In the genomic region with DNA sequence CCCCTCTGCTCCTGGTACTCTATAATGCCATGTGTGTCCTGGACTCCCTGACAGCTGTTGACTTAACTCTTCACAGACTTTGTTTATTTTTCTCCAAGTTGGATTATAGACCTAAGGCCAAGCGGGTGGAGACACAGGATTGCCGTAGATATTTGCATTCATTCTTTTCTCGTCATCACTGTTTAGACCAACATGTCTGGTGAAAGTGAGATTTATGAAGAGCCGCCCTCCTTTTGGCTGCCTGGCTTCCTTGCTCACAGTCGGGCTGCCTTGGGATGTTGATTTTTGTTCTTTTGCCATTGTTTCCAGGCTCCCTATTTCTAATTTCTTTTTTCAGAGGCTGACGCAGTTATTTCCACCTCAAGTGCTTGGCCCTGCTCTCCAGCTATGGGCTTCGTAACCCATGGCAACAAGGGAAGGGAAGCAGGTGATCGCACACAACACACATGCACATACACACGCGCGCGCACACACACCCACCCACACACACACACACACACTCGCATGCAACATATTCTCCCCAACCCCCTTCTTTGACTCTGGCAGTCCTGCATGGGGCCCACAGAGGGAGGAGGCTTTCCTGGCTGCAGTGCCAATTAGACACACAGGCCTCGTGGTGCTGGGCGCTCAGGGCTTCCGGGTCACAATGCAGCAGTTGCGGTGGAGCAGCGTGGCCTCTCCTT, we compare ENCODE assay signal across 1 cellular context.
A peak's percentile ranks its signal among the peaks of the same experiment; 100 is the strongest.
TF ChIP-seq lines count a peak whose summit lies in the region.

No MANE protein-coding gene starts in this region.

TF ChIP-seq in HepG2, 621 proteins besides CTCF, POLR2A, EP300 and RAD21 (continued from another document and continues in another):
- TF ChIP-seq, protein P1, sequence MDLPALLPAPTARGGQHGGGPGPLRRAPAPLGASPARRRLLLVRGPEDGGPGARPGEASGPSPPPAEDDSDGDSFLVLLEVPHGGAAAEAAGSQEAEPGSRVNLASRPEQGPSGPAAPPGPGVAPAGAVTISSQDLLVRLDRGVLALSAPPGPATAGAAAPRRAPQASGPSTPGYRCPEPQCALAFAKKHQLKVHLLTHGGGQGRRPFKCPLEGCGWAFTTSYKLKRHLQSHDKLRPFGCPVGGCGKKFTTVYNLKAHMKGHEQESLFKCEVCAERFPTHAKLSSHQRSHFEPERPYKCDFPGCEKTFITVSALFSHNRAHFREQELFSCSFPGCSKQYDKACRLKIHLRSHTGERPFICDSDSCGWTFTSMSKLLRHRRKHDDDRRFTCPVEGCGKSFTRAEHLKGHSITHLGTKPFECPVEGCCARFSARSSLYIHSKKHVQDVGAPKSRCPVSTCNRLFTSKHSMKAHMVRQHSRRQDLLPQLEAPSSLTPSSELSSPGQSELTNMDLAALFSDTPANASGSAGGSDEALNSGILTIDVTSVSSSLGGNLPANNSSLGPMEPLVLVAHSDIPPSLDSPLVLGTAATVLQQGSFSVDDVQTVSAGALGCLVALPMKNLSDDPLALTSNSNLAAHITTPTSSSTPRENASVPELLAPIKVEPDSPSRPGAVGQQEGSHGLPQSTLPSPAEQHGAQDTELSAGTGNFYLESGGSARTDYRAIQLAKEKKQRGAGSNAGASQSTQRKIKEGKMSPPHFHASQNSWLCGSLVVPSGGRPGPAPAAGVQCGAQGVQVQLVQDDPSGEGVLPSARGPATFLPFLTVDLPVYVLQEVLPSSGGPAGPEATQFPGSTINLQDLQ (CRISPR knock-in tag; IDR thresholded peaks at IDR 0.05) = no peak
- TF ChIP-seq ETV5 (CRISPR knock-in tag; IDR thresholded peaks at IDR 0.05; ENCODE audit: borderline replicate concordance) (no peak), ZNF572 (CRISPR knock-in tag; IDR thresholded peaks at IDR 0.05) (no peak), NRL (CRISPR knock-in tag; IDR thresholded peaks at IDR 0.05; ENCODE audit: borderline replicate concordance) (no peak), FOXA3 (CRISPR knock-in tag; IDR thresholded peaks at IDR 0.05) (peak; percentile 21; the same call in 1 of the 2 replicates), ZNF614 (CRISPR knock-in tag; IDR thresholded peaks at IDR 0.05; ENCODE audit: borderline replicate concordance) (no peak), HOXA7 (CRISPR knock-in tag; IDR thresholded peaks at IDR 0.05) (no peak), ZBTB8A (CRISPR knock-in tag; IDR thresholded peaks at IDR 0.05; ENCODE audit: borderline replicate concordance, low read depth) (no peak), SYNCRIP (IDR thresholded peaks at IDR 0.05; ENCODE audit: insufficient read depth, low read depth, low read length) (no peak), HOXA3 (CRISPR knock-in tag; IDR thresholded peaks at IDR 0.05) (no peak), SKI (IDR thresholded peaks at IDR 0.05; ENCODE audit: partially characterized antibody) (no peak), FOXA1 (IDR thresholded peaks at IDR 0.05) (peak; percentile 26; the same call in 1 of the 2 replicates), FOXA1 (CRISPR knock-in tag; IDR thresholded peaks at IDR 0.05) (peak; percentile 51), SP4 (CRISPR knock-in tag; IDR thresholded peaks at IDR 0.05) (no peak), MEIS2 (CRISPR knock-in tag; IDR thresholded peaks at IDR 0.05) (no peak), ZFYVE20 (CRISPR knock-in tag; IDR thresholded peaks at IDR 0.05; ENCODE audit: borderline replicate concordance, low read depth) (no peak), ZNF335 (CRISPR knock-in tag; IDR thresholded peaks at IDR 0.05) (no peak), SRSF1 (optimal IDR thresholded peaks at IDR 0.05; ENCODE audit: low read depth, low read length) (no peak), ZNF652 (CRISPR knock-in tag; IDR thresholded peaks at IDR 0.05; ENCODE audit: borderline replicate concordance, low read depth) (peak; percentile 94), NCOA1 (CRISPR knock-in tag; IDR thresholded peaks at IDR 0.05) (no peak), FOXK2 (IDR thresholded peaks at IDR 0.05) (no peak), ZNF841 (CRISPR knock-in tag; IDR thresholded peaks at IDR 0.05; ENCODE audit: borderline replicate concordance) (no peak), ATF7-NPFF (CRISPR knock-in tag; IDR thresholded peaks at IDR 0.05; ENCODE audit: low read depth) (no peak), KLF6 (CRISPR knock-in tag; IDR thresholded peaks at IDR 0.05) (no peak), ISX (CRISPR knock-in tag; conservative IDR thresholded peaks at IDR 0.05) (no peak), HNRNPLL (IDR thresholded peaks at IDR 0.05; ENCODE audit: low read depth, low read length, poor library complexity, severe bottlenecking) (no peak), NR2F1 (CRISPR knock-in tag; IDR thresholded peaks at IDR 0.05) (no peak)
- TF ChIP-seq, protein P2, sequence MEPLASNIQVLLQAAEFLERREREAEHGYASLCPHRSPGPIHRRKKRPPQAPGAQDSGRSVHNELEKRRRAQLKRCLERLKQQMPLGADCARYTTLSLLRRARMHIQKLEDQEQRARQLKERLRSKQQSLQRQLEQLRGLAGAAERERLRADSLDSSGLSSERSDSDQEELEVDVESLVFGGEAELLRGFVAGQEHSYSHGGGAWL (CRISPR knock-in tag; IDR thresholded peaks at IDR 0.05) = no peak
- TF ChIP-seq, protein P3, sequence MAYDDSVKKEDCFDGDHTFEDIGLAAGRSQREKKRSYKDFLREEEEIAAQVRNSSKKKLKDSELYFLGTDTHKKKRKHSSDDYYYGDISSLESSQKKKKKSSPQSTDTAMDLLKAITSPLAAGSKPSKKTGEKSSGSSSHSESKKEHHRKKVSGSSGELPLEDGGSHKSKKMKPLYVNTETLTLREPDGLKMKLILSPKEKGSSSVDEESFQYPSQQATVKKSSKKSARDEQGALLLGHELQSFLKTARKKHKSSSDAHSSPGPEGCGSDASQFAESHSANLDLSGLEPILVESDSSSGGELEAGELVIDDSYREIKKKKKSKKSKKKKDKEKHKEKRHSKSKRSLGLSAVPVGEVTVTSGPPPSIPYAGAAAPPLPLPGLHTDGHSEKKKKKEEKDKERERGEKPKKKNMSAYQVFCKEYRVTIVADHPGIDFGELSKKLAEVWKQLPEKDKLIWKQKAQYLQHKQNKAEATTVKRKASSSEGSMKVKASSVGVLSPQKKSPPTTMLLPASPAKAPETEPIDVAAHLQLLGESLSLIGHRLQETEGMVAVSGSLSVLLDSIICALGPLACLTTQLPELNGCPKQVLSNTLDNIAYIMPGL (CRISPR knock-in tag; IDR thresholded peaks at IDR 0.05; ENCODE audit: borderline replicate concordance in 1 of 2, low read depth in 1 of 2) = no peak
- TF ChIP-seq, protein P4, sequence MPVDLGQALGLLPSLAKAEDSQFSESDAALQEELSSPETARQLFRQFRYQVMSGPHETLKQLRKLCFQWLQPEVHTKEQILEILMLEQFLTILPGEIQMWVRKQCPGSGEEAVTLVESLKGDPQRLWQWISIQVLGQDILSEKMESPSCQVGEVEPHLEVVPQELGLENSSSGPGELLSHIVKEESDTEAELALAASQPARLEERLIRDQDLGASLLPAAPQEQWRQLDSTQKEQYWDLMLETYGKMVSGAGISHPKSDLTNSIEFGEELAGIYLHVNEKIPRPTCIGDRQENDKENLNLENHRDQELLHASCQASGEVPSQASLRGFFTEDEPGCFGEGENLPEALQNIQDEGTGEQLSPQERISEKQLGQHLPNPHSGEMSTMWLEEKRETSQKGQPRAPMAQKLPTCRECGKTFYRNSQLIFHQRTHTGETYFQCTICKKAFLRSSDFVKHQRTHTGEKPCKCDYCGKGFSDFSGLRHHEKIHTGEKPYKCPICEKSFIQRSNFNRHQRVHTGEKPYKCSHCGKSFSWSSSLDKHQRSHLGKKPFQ (CRISPR knock-in tag; IDR thresholded peaks at IDR 0.05; ENCODE audit: insufficient replicate concordance) = no peak
- TF ChIP-seq, protein P5, sequence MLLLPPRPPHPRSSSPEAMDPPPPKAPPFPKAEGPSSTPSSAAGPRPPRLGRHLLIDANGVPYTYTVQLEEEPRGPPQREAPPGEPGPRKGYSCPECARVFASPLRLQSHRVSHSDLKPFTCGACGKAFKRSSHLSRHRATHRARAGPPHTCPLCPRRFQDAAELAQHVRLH (CRISPR knock-in tag; IDR thresholded peaks at IDR 0.05; ENCODE audit: borderline replicate concordance, low read depth) = no peak
- TF ChIP-seq, protein P6, sequence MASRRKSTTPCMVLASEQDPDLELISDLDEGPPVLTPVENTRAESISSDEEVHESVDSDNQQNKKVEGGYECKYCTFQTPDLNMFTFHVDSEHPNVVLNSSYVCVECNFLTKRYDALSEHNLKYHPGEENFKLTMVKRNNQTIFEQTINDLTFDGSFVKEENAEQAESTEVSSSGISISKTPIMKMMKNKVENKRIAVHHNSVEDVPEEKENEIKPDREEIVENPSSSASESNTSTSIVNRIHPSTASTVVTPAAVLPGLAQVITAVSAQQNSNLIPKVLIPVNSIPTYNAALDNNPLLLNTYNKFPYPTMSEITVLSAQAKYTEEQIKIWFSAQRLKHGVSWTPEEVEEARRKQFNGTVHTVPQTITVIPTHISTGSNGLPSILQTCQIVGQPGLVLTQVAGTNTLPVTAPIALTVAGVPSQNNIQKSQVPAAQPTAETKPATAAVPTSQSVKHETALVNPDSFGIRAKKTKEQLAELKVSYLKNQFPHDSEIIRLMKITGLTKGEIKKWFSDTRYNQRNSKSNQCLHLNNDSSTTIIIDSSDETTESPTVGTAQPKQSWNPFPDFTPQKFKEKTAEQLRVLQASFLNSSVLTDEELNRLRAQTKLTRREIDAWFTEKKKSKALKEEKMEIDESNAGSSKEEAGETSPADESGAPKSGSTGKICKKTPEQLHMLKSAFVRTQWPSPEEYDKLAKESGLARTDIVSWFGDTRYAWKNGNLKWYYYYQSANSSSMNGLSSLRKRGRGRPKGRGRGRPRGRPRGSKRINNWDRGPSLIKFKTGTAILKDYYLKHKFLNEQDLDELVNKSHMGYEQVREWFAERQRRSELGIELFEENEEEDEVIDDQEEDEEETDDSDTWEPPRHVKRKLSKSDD (CRISPR knock-in tag; IDR thresholded peaks at IDR 0.05; ENCODE audit: low read depth) = no peak
- TF ChIP-seq, protein P7, sequence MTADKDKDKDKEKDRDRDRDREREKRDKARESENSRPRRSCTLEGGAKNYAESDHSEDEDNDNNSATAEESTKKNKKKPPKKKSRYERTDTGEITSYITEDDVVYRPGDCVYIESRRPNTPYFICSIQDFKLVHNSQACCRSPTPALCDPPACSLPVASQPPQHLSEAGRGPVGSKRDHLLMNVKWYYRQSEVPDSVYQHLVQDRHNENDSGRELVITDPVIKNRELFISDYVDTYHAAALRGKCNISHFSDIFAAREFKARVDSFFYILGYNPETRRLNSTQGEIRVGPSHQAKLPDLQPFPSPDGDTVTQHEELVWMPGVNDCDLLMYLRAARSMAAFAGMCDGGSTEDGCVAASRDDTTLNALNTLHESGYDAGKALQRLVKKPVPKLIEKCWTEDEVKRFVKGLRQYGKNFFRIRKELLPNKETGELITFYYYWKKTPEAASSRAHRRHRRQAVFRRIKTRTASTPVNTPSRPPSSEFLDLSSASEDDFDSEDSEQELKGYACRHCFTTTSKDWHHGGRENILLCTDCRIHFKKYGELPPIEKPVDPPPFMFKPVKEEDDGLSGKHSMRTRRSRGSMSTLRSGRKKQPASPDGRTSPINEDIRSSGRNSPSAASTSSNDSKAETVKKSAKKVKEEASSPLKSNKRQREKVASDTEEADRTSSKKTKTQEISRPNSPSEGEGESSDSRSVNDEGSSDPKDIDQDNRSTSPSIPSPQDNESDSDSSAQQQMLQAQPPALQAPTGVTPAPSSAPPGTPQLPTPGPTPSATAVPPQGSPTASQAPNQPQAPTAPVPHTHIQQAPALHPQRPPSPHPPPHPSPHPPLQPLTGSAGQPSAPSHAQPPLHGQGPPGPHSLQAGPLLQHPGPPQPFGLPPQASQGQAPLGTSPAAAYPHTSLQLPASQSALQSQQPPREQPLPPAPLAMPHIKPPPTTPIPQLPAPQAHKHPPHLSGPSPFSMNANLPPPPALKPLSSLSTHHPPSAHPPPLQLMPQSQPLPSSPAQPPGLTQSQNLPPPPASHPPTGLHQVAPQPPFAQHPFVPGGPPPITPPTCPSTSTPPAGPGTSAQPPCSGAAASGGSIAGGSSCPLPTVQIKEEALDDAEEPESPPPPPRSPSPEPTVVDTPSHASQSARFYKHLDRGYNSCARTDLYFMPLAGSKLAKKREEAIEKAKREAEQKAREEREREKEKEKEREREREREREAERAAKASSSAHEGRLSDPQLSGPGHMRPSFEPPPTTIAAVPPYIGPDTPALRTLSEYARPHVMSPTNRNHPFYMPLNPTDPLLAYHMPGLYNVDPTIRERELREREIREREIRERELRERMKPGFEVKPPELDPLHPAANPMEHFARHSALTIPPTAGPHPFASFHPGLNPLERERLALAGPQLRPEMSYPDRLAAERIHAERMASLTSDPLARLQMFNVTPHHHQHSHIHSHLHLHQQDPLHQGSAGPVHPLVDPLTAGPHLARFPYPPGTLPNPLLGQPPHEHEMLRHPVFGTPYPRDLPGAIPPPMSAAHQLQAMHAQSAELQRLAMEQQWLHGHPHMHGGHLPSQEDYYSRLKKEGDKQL (CRISPR knock-in tag; IDR thresholded peaks at IDR 0.05; ENCODE audit: low read depth) = no peak
- TF ChIP-seq, protein P8, sequence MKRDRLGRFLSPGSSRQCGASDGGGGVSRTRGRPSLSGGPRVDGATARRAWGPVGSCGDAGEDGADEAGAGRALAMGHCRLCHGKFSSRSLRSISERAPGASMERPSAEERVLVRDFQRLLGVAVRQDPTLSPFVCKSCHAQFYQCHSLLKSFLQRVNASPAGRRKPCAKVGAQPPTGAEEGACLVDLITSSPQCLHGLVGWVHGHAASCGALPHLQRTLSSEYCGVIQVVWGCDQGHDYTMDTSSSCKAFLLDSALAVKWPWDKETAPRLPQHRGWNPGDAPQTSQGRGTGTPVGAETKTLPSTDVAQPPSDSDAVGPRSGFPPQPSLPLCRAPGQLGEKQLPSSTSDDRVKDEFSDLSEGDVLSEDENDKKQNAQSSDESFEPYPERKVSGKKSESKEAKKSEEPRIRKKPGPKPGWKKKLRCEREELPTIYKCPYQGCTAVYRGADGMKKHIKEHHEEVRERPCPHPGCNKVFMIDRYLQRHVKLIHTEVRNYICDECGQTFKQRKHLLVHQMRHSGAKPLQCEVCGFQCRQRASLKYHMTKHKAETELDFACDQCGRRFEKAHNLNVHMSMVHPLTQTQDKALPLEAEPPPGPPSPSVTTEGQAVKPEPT (CRISPR knock-in tag; IDR thresholded peaks at IDR 0.05; ENCODE audit: low read depth) = no peak
- TF ChIP-seq, protein P9, sequence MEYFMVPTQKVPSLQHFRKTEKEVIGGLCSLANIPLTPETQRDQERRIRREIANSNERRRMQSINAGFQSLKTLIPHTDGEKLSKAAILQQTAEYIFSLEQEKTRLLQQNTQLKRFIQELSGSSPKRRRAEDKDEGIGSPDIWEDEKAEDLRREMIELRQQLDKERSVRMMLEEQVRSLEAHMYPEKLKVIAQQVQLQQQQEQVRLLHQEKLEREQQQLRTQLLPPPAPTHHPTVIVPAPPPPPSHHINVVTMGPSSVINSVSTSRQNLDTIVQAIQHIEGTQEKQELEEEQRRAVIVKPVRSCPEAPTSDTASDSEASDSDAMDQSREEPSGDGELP (IDR thresholded peaks at IDR 0.05; ENCODE audit: borderline replicate concordance, low read depth) = peak; percentile 27; the same call in 1 of the 2 replicates
